Comparison of ENCODE assay signal across 8 cellular contexts in the genomic region with DNA sequence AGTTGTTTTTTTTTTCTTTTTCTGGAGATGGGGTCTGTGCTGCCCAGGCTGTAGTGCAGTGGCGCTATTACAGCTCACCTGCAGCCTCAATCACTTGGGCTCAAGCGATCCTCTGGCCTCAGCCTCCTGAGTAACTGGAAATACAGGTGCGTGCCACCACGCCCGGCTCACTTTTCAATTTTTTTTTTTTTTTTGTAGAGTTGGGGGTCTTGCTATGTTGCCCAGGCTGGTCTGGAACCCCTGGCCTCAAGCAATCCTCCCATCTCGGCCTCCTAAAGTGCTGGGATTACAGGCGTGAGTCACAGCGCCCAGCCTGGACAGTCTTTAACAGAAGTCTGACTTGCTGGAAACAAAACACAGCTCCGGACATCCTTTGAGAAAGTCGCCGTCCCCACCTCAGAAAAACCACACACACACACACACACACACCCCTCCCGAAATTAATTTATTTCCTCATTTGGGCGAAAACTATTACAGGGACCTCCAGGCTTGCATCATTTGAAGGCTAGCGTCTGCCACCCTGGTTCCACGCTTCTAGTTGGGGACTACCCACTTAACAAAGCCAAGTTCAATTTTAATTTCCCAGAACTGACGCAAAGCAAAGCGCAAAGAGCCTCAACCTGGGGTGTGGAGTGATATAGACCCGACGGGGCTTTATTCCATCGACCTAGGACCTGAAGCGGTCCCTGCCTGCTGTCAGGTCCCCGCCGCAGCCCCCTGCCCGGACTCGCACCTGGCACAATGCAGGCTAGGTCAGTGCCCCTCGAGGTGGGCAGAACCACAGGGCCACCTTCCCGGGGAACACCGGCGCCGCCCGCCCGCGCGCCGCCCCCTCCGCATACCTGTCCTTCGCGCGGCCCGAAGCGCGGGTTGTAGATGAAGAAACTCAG. TPM values are rescaled to one million over a fixed set of nuclear protein-coding genes. Genes with fewer than 3 reads are reported as not detected.
A peak's percentile ranks its signal among the peaks of the same experiment; 100 is the strongest.
DNase-seq lines count a peak whose midpoint lies in the region; ATAC-seq and TF ChIP-seq lines count a peak whose summit lies in the region.
"Not testable (repeated sequence)": the region's sequence is repeated elsewhere in the genome, so short reads cannot be mapped to it uniquely, and the experiment has no call there.

No MANE protein-coding gene starts in this region.

- peak overlapping the region; percentile 79 for H3K4me3 Mint-ChIP-seq in activated T-helper 17 cell treated with anti-CD3 and anti-CD28 coated beads, Interleukin-2, amount 50 U/mL, for 72 hours
- H3K4me3 Mint-ChIP-seq in naive thymus-derived CD8-positive, alpha-beta T cell = peak overlapping the region in 8 of 10 donors; percentile 75 to 91 (median 80)

- peaks cover 22% of the 10 kb centered on the region for H3K36me3 Mint-ChIP-seq in activated T-helper 17 cell treated with anti-CD3 and anti-CD28 coated beads, Interleukin-2, amount 50 U/mL, for 72 hours (ENCODE audit: low read depth)
- H3K36me3 Mint-ChIP-seq in naive thymus-derived CD8-positive, alpha-beta T cell = peaks cover 0 to 22% (median 7%) of the 10 kb centered on the region in 3 donors

- H3K9me3 ChIP-seq in esophagus muscularis mucosa, tibial nerve: not testable (repeated sequence)

- peak overlapping the region in 3 of 4 donors; percentile 55 to 78 (median 74) for H3K27ac ChIP-seq in esophagus muscularis mucosa (replicated peaks in 1 of 4)
- H3K27ac ChIP-seq in tibial nerve = not testable (repeated sequence)

- 39% methylated on average over 12 of the region's 42 CpGs for WGBS in esophagus muscularis mucosa
- WGBS in tibial nerve, 2 donors = 67 to 71% methylated on average over 1 to 3 of the region's 42 CpGs

- H3K4me3 ChIP-seq in GM08714 (ENCODE audit: low read length) (peak overlapping the region; percentile 57; the same call in 1 of the 2 replicates), LNCaP clone FGC (ENCODE audit: low read depth, low read length) (peak overlapping the region; percentile 61), esophagus muscularis mucosa (peak overlapping the region; percentile 54 to 73 (median 60)), tibial nerve (peak overlapping the region; percentile 41 to 68 (median 62))

- ATAC-seq in GM21423 (IDR thresholded peaks at IDR 0.05; ENCODE audit: unreplicated experiment) (peak; percentile 44), HG02981 (IDR thresholded peaks at IDR 0.05; ENCODE audit: unreplicated experiment) (peak; percentile 45)
- peak; percentile 54 for ATAC-seq in activated T-helper 17 cell treated with anti-CD3 and anti-CD28 coated beads, Interleukin-2, amount 50 U/mL, for 72 hours (replicated peaks)
- ATAC-seq in naive thymus-derived CD8-positive, alpha-beta T cell = peak; percentile 48 to 71

- intact Hi-C loops in esophagus muscularis mucosa (cut with DNase I) = not testable (repeated sequence)

- H3K27me3 ChIP-seq in esophagus muscularis mucosa, tibial nerve: not testable (repeated sequence)

- not testable (repeated sequence) for H3K27me3 Mint-ChIP-seq in activated T-helper 17 cell treated with anti-CD3 and anti-CD28 coated beads, Interleukin-2, amount 50 U/mL, for 72 hours; naive thymus-derived CD8-positive, alpha-beta T cell

- H3K27ac Mint-ChIP-seq in activated T-helper 17 cell treated with anti-CD3 and anti-CD28 coated beads, Interleukin-2, amount 50 U/mL, for 72 hours = not testable (repeated sequence)
- H3K27ac Mint-ChIP-seq in naive thymus-derived CD8-positive, alpha-beta T cell = peak overlapping the region in 5 of 10 donors; percentile 71 to 93 (median 84)

- DNase-seq in LNCaP clone FGC (ENCODE audit: low read depth); esophagus muscularis mucosa (ENCODE audit: extremely low spot score); naive thymus-derived CD8-positive, alpha-beta T cell; tibial nerve (ENCODE audit: low spot score in 2 of 2): not testable (repeated sequence)

- H3K4me1 ChIP-seq in esophagus muscularis mucosa, tibial nerve: not testable (repeated sequence)

- H3K4me1 Mint-ChIP-seq in activated T-helper 17 cell treated with anti-CD3 and anti-CD28 coated beads, Interleukin-2, amount 50 U/mL, for 72 hours = not testable (repeated sequence)
- H3K4me1 Mint-ChIP-seq in naive thymus-derived CD8-positive, alpha-beta T cell = peaks cover 0 to 14% (median 6%) of the 10 kb centered on the region in 4 donors

- TF ChIP-seq EP300 in esophagus muscularis mucosa (IDR thresholded peaks at IDR 0.05); tibial nerve (IDR thresholded peaks at IDR 0.05): not testable (repeated sequence)

- H3K9me3 Mint-ChIP-seq in activated T-helper 17 cell treated with anti-CD3 and anti-CD28 coated beads, Interleukin-2, amount 50 U/mL, for 72 hours; naive thymus-derived CD8-positive, alpha-beta T cell: not testable (repeated sequence)

- TF ChIP-seq CTCF in LNCaP clone FGC (IDR thresholded peaks at IDR 0.05; ENCODE audit: control insufficient read depth, extremely low read depth, insufficient read depth); esophagus muscularis mucosa (IDR thresholded peaks at IDR 0.05); tibial nerve (IDR thresholded peaks at IDR 0.05): not testable (repeated sequence)

- not testable (repeated sequence) for TF ChIP-seq POLR2A in esophagus muscularis mucosa (IDR thresholded peaks at IDR 0.05; ENCODE audit: low read depth); tibial nerve (IDR thresholded peaks at IDR 0.05)

- POLR2A ChIA-PET in naive thymus-derived CD8-positive, alpha-beta T cell (lab: Charles Lee) = not testable (repeated sequence)

- H3K36me3 ChIP-seq in esophagus muscularis mucosa (peaks cover 0 to 27% (median 13%) of the 10 kb centered on the region in 4 donors), tibial nerve (peaks cover 0 to 22% (median 6%) of the 10 kb centered on the region in 3 donors)

RNA-seq across cellular contexts. Expression of gene CCZ1B, which starts 0.6 kb away (rescaled TPM):
- total RNA-seq in activated T-helper 17 cell treated with anti-CD3 and anti-CD28 coated beads, Interleukin-2, amount 50 U/mL, for 72 hours = 10 to 100 TPM; 50.7 to 71.6 TPM
- total RNA-seq in esophagus muscularis mucosa (10 to 100 TPM; 15.4 to 70.6 (median 38.0) TPM), tibial nerve (100 to 1,000 TPM in 1 of 4 donors, 10 to 100 TPM in 3; 45.7 to 136 (median 69.7) TPM)
- total RNA-seq in naive thymus-derived CD8-positive, alpha-beta T cell = 100 to 1,000 TPM in 1 of 2 experiments, 10 to 100 TPM in 1; 75.3 to 100 TPM
- polyA plus RNA-seq in naive thymus-derived CD8-positive, alpha-beta T cell = 10 to 100 TPM; 16.0 to 29.2 (median 22.4) TPM
